In the genomic region with DNA sequence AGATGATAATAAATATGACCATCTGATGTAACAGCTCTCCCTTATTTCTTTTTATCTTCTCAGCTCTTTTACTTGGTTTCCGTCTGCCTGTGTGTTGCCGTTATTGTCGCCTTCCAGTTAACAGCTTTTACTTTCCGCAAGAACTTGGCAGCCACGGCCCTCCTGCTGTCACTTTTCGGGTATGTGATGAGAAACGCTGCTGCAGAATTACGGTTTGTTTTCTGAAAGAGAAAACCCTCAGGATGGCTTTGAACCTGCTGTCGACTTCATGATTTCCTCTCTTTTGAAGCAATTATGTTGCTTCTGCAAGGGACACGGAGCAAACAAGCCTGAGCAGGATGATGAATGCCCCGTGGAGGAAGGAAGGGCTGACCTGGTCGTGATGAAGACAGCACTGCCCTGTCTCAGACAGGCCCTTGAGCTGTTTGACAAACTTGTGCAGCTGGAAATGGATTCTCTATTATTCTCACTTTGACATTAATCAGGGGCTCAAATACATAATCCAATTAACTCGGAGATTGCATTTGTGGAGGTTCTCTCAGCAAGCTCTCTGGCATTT, we compare ENCODE assay signal across 25 cellular contexts.
DNase-seq lines count a peak whose midpoint lies in the region; ATAC-seq lines count a peak whose summit lies in the region.
"Had no signal": no experiment of that assay in that cellular context is flagged by ENCODE, and none has a peak within 500 bp of the region (broad histone marks: within the 10 kb centered on the region; RNA-seq: fewer than 3 reads in every experiment).

No MANE protein-coding gene starts in this region.

- no peak overlapping the region for H2AK5ac ChIP-seq in neuronal stem cell (ENCODE audit: low read depth, low read length)

- peak overlapping the region; percentile 82 for H2AFZ ChIP-seq in neuronal stem cell (ENCODE audit: low read length)

- H4K91ac ChIP-seq in neuronal stem cell (ENCODE audit: low read depth, low read length, poor library complexity) = no peak overlapping the region

- H3K79me1 ChIP-seq in neuronal stem cell (ENCODE audit: low read depth, low read length) = no peaks in the 10 kb centered on the region

- ATAC-seq in HG03139 (IDR thresholded peaks at IDR 0.05; ENCODE audit: unreplicated experiment) = no peak
- ATAC-seq: activated naive CD8-positive, alpha-beta T cell treated with anti-CD3 and anti-CD28 coated beads, Interleukin-2, amount 50 U/mL, for 24 hours; activated T-helper 17 cell treated with anti-CD3 and anti-CD28 coated beads, Interleukin-2, amount 50 U/mL, for 72 hours; lower lobe of right lung; stimulated activated effector memory CD8-positive, alpha-beta T cell treated with anti-CD3 and anti-CD28 coated beads, Interleukin-12 subunit alpha, Interleukin-12 subunit beta, amount 100 ng/mL, for 72 hours had no signal

- no peak overlapping the region for H2BK12ac ChIP-seq in neuronal stem cell (ENCODE audit: low read length)

- H3K14ac ChIP-seq in neuronal stem cell (ENCODE audit: low read length) = no peak overlapping the region

- H4K8ac ChIP-seq in neuronal stem cell (ENCODE audit: low read depth, low read length) = no peak overlapping the region

- no peak overlapping the region for H2BK15ac ChIP-seq in neuronal stem cell (ENCODE audit: low read length)

- H3K4ac ChIP-seq in neuronal stem cell (ENCODE audit: low read length) = no peak overlapping the region

- no peaks in the 10 kb centered on the region for H3K36me3 ChIP-seq in neuronal stem cell (replicated peaks in 1 of 2; ENCODE audit: control insufficient read depth in 2 of 2, insufficient read depth in 2 of 2, low read length in 2 of 2)
- H3K36me3 ChIP-seq: breast epithelium, lower lobe of right lung, MG63 had no signal

- H3K23ac ChIP-seq in neuronal stem cell (ENCODE audit: low read depth, low read length, poor library complexity) = no peak overlapping the region

- DNase-seq in DMS 273 (lab: John Stamatoyannopoulos, UW; ENCODE audit: unreplicated experiment) (peak; percentile 7), DMS 273 treated with DMSO at 0.1 percent for 48 hours (lab: John Stamatoyannopoulos, UW) (no peak), NCI-H82 treated with DMSO at 0.1 percent for 48 hours (lab: John Stamatoyannopoulos, UW; ENCODE audit: unreplicated experiment) (peak; percentile 61), cerebellum (ENCODE audit: low spot score) (peak; percentile 4), neuronal stem cell (ENCODE audit: low spot score) (no peak), medulla oblongata (ENCODE audit: extremely low spot score) (no peak), NOMO-1 (lab: John Stamatoyannopoulos, UW; ENCODE audit: unreplicated experiment in 2 of 2) (no peak)
- DNase-seq: activated naive CD8-positive, alpha-beta T cell treated with anti-CD3 and anti-CD28 coated beads, Interleukin-2, amount 50 U/mL, for 24 hours; CD4-positive, alpha-beta T cell; dermis blood vessel endothelial cell; DMS153; glutamatergic neuron; HFFc6; lower lobe of right lung; MG63; NCI-H1436; NCI-H526 treated with DMSO at 0.1 percent for 48 hours; SK-N-SH had no signal

- no peak overlapping the region for H3K27ac ChIP-seq in neuronal stem cell (replicated peaks; ENCODE audit: low read length)
- H3K27ac ChIP-seq: 22Rv1, breast epithelium, lower lobe of right lung, RWPE1 had no signal

- H2BK120ac ChIP-seq in neuronal stem cell (ENCODE audit: low read depth, low read length) = no peak overlapping the region

- H3K18ac ChIP-seq in neuronal stem cell (ENCODE audit: low read length) = no peak overlapping the region

- H3K9me3 ChIP-seq in neuronal stem cell (replicated peaks in 1 of 2; ENCODE audit: control insufficient read depth in 2 of 2, insufficient read depth in 1 of 2, low read depth in 1 of 2, low read length in 2 of 2) = no peaks in the 10 kb centered on the region
- H3K9me3 ChIP-seq: breast epithelium, lower lobe of right lung, MG63, SK-N-SH had no signal

- H3K4me1 ChIP-seq in neuronal stem cell (ENCODE audit: control insufficient read depth in 2 of 2, insufficient read depth in 1 of 2, low read depth in 1 of 2, low read length in 2 of 2) = peaks cover 0 to 2% of the 10 kb centered on the region in 2 donors
- H3K4me1 ChIP-seq: breast epithelium, lower lobe of right lung had no signal

- no peak overlapping the region for H3K9ac ChIP-seq in neuronal stem cell (ENCODE audit: low read depth, low read length, poor library complexity)
- H3K9ac ChIP-seq: SK-N-SH had no signal

- no peak overlapping the region for H2BK5ac ChIP-seq in neuronal stem cell (ENCODE audit: low read length)

- WGBS in neuronal stem cell (ENCODE audit: extremely low coverage in 2 of 2, insufficient read length in 2 of 2, insufficient replicate concordance in 1 of 2), 2 donors = no CpG with 5 or more reads among the region's 13 CpGs

- no peak overlapping the region for H3K4me2 ChIP-seq in neuronal stem cell (ENCODE audit: insufficient read depth, low read length, poor library complexity, severe bottlenecking)
- H3K4me2 ChIP-seq: SK-N-SH, smooth muscle cell had no signal

- H3K4me3 ChIP-seq in neuronal stem cell (ENCODE audit: low read length in 2 of 2) = peak overlapping the region in 1 of 2 donors; percentile 11
- H3K4me3 ChIP-seq: lower lobe of right lung, MG63, smooth muscle cell had no signal

- H3K27me3 ChIP-seq in neuronal stem cell (ENCODE audit: control insufficient read depth in 3 of 3, insufficient read depth in 3 of 3, low read depth in 1 of 3, low read length in 3 of 3) = peaks cover 0 to 3% (median 0%) of the 10 kb centered on the region in 3 experiments
- H3K27me3 ChIP-seq: breast epithelium had no signal

Comparison
In these comparisons a context has a peak if more than half of its experiments do, and no peak if none do; other contexts are left out.
1. DNase-seq: peak in DMS 273 (single experiment), NCI-H82 treated with DMSO at 0.1 percent for 48 hours (single experiment) and cerebellum (single experiment); none in DMS 273 treated with DMSO at 0.1 percent for 48 hours (single experiment), neuronal stem cell (single experiment), medulla oblongata (single experiment) and NOMO-1 (0 of 2).